In genomic region chr2:15177103-15177502, GRCh38 we compare ENCODE assay signal across 8 cellular contexts.
DNase-seq lines count a peak whose midpoint lies in the region; ATAC-seq and TF ChIP-seq lines count a peak whose summit lies in the region.

No MANE protein-coding gene starts in this region.

- no peaks in the 10 kb centered on the region for H3K4me1 ChIP-seq in H9 (ENCODE audit: insufficient read depth, low read length)

- no peaks in the 10 kb centered on the region for H3K23me2 ChIP-seq in H9 (ENCODE audit: insufficient read length, low read depth, low read length, poor library complexity, severe bottlenecking)

- no peaks in the 10 kb centered on the region for H3K4me1 Mint-ChIP-seq in H9

- no peaks in the 10 kb centered on the region for H3K36me3 Mint-ChIP-seq in H9 (ENCODE audit: insufficient read depth in 1 of 3, low read depth in 3 of 3)

- H4K20me1 ChIP-seq in H9 (ENCODE audit: control insufficient read depth, insufficient read depth, insufficient read length): no peaks in the 10 kb centered on the region

- H2BK5ac ChIP-seq in H9 (ENCODE audit: insufficient read length, low read length): no peak overlapping the region

- no peaks in the 10 kb centered on the region for H3K79me1 ChIP-seq in H9 (ENCODE audit: insufficient read depth, low read depth, low read length, poor library complexity, severe bottlenecking)

- no peaks in the 10 kb centered on the region for H3K27me3 ChIP-seq in MG63
- no peaks in the 10 kb centered on the region for H3K27me3 ChIP-seq in H9 (ENCODE audit: insufficient read depth, low read length)

- H2BK20ac ChIP-seq in H9 (ENCODE audit: low read depth, low read length, poor library complexity, severe bottlenecking): no peak overlapping the region

- H2AK5ac ChIP-seq in H9 (ENCODE audit: insufficient read length, low read length): no peak overlapping the region

- no peak overlapping the region for H3K4me3 Mint-ChIP-seq in H9

- no peak overlapping the region for H3K56ac ChIP-seq in H9 (ENCODE audit: insufficient read length, low read depth, low read length)

- H3K27me3 Mint-ChIP-seq in H9 (ENCODE audit: low read depth): no peaks in the 10 kb centered on the region

- no peak overlapping the region for H2BK15ac ChIP-seq in H9 (ENCODE audit: low read depth, low read length)

- H3K23ac ChIP-seq in H9 (ENCODE audit: insufficient read length, low read depth, low read length): no peak overlapping the region

- H2BK12ac ChIP-seq in H9 (ENCODE audit: insufficient read length, low read depth, low read length): no peak overlapping the region

- H4K5ac ChIP-seq in H9 (ENCODE audit: insufficient read length, low read depth, low read length): no peak overlapping the region

- H3K9me3 ChIP-seq in MG63: no peaks in the 10 kb centered on the region
- H3K9me3 ChIP-seq in H9 (ENCODE audit: control insufficient read depth, low read depth, low read length): no peaks in the 10 kb centered on the region

- H2BK120ac ChIP-seq in H9 (ENCODE audit: low read depth, low read length, poor library complexity, severe bottlenecking): no peak overlapping the region

- no peak overlapping the region for H3K9ac ChIP-seq in H9 (ENCODE audit: extremely low read depth, insufficient read length, low read length)

- H3K4ac ChIP-seq in H9 (ENCODE audit: low read depth, low read length): no peak overlapping the region

- H4K8ac ChIP-seq in H9 (replicated peaks; ENCODE audit: insufficient read length, low read depth, low read length): no peak overlapping the region

- no peaks in the 10 kb centered on the region for H3K36me3 ChIP-seq in MG63

- peak; percentile 13 for DNase-seq in GM19238 (ENCODE audit: insufficient read length, low spot score)
- peak; percentile 39 for DNase-seq in activated CD4-positive, alpha-beta T cell treated with anti-CD3 and anti-CD28 coated beads, Interleukin-2, amount 50 U/mL, for 1 hour
- DNase-seq in stimulated activated CD8-positive, alpha-beta memory T cell treated with anti-CD3 and anti-CD28 coated beads, Interleukin-7, amount 100 ng/mL, for 24 hours (ENCODE audit: low read depth): peak; percentile 36
- no peak for DNase-seq in MG63
- DNase-seq in AML-193 (lab: John Stamatoyannopoulos, UW): no peak
- DNase-seq in H9: no peak

- H3K79me2 ChIP-seq in H9 (ENCODE audit: insufficient read depth, low read length): no peaks in the 10 kb centered on the region

- H3K4me2 ChIP-seq in H9 (ENCODE audit: insufficient read depth, insufficient read length, low read length): no peak overlapping the region

- no peak overlapping the region for H3K4me3 ChIP-seq in MG63

- H3K9me3 Mint-ChIP-seq in H9: no peaks in the 10 kb centered on the region

- no peak overlapping the region for H3K14ac ChIP-seq in H9 (ENCODE audit: insufficient read depth, low read length)

- H4K91ac ChIP-seq in H9 (ENCODE audit: insufficient read length, low read depth, low read length): no peak overlapping the region

- WGBS in H9 (ENCODE audit: extremely low coverage, insufficient read length, low lambda C conversion rate): no CpG with 5 or more reads among the region's 6 CpGs

- ATAC-seq in HG03095 (IDR thresholded peaks at IDR 0.05; ENCODE audit: unreplicated experiment) (peak; percentile 94), esophagus mucosa (peak; percentile 51)

- H3K27ac Mint-ChIP-seq in H9: 0 out of 7 replicates have a peak overlapping the region, but pooled peaks of 1 of the 3 experiments have one; percentile 10

- no peak overlapping the region for H3K18ac ChIP-seq in H9 (ENCODE audit: insufficient read length, low read depth, low read length)

- no peak overlapping the region for H2AFZ ChIP-seq in H9 (ENCODE audit: low read length)

- no peak overlapping the region for H3K27ac ChIP-seq in H9 (ENCODE audit: insufficient read length, low read depth, low read length)

- no peak overlapping the region for H3T11ph ChIP-seq in H9 (ENCODE audit: low read length)

- no peak for TF ChIP-seq CTCF in H9 (conservative IDR thresholded peaks at IDR 0.05)

Comparison
In these comparisons a context has a peak if more than half of its experiments do, and no peak if none do; other contexts are left out.
1. DNase-seq: peak in GM19238 (single experiment), activated CD4-positive, alpha-beta T cell treated with anti-CD3 and anti-CD28 coated beads, Interleukin-2, amount 50 U/mL, for 1 hour (single experiment) and stimulated activated CD8-positive, alpha-beta memory T cell treated with anti-CD3 and anti-CD28 coated beads, Interleukin-7, amount 100 ng/mL, for 24 hours (single experiment); none in MG63 (single experiment), AML-193 (0 of 2) and H9 (single experiment).